Comparison of ENCODE assay signal across 13 cellular contexts in genomic region chr4:70749313-70749712, GRCh38. TPM values are rescaled to one million over a fixed set of nuclear protein-coding genes. Genes with fewer than 3 reads are reported as not detected.
A peak's percentile ranks its signal among the peaks of the same experiment; 100 is the strongest.
DNase-seq lines count a peak whose midpoint lies in the region; ATAC-seq and TF ChIP-seq lines count a peak whose summit lies in the region.
"Had no signal": no experiment of that assay in that cellular context is flagged by ENCODE, and none has a peak within 500 bp of the region (broad histone marks: within the 10 kb centered on the region; RNA-seq: fewer than 3 reads in every experiment).

No MANE protein-coding gene starts in this region.

- H3K4ac ChIP-seq in H9 (ENCODE audit: low read depth, low read length) = no peak overlapping the region

- no peaks in the 10 kb centered on the region for H3K23me2 ChIP-seq in H9 (ENCODE audit: insufficient read length, low read depth, low read length, poor library complexity, severe bottlenecking)

- H3K9me3 ChIP-seq in MG63 (no peaks in the 10 kb centered on the region), H9 (ENCODE audit: control insufficient read depth, low read depth, low read length) (no peaks in the 10 kb centered on the region)

- H2BK12ac ChIP-seq in H9 (ENCODE audit: insufficient read length, low read depth, low read length) = no peak overlapping the region

- H3K9me3 Mint-ChIP-seq in H9 = no peaks in the 10 kb centered on the region

- H3K4me2 ChIP-seq in H9 (ENCODE audit: insufficient read depth, insufficient read length, low read length) = no peak overlapping the region

- H4K91ac ChIP-seq in H9 (ENCODE audit: insufficient read length, low read depth, low read length) = no peak overlapping the region

- H3K23ac ChIP-seq in H9 (ENCODE audit: insufficient read length, low read depth, low read length) = no peak overlapping the region

- WGBS in H9 (ENCODE audit: extremely low coverage, insufficient read length, low lambda C conversion rate) = no CpG with 5 or more reads among the region's 1 CpG

- no peaks in the 10 kb centered on the region for H3K79me2 ChIP-seq in H9 (ENCODE audit: insufficient read depth, low read length)

- no peaks in the 10 kb centered on the region for H3K27me3 Mint-ChIP-seq in H9 (ENCODE audit: low read depth)
- H3K27me3 Mint-ChIP-seq: CD4-positive, alpha-beta memory T cell had no signal

- peaks cover 0 to 5% of the 10 kb centered on the region in 2 experiments; a peak in 2 of 4 replicates for H3K4me1 Mint-ChIP-seq in H9

- no peaks in the 10 kb centered on the region for H3K4me1 ChIP-seq in H9 (ENCODE audit: insufficient read depth, low read length)
- H3K4me1 ChIP-seq: foreskin keratinocyte had no signal

- no peak overlapping the region for H2BK20ac ChIP-seq in H9 (ENCODE audit: low read depth, low read length, poor library complexity, severe bottlenecking)

- no peak overlapping the region for H2BK15ac ChIP-seq in H9 (ENCODE audit: low read depth, low read length)

- no peak overlapping the region for H3T11ph ChIP-seq in H9 (ENCODE audit: low read length)

- DNase-seq in NCI-H1092 (lab: John Stamatoyannopoulos, UW) = no peak
- no peak for DNase-seq in COR-L47 (lab: John Stamatoyannopoulos, UW)
- no peak for DNase-seq in MG63
- no peak for DNase-seq in H9
- DNase-seq: activated naive CD4-positive, alpha-beta T cell; CD4-positive, alpha-beta memory T cell; foreskin keratinocyte; NCI-H2081 treated with DMSO at 0.1 percent for 48 hours had no signal

- H3K27ac Mint-ChIP-seq in H9 = no peak overlapping the region

- no peak overlapping the region for H2BK5ac ChIP-seq in H9 (ENCODE audit: insufficient read length, low read length)

- H2AK5ac ChIP-seq in H9 (ENCODE audit: insufficient read length, low read length) = no peak overlapping the region

- H3K27me3 ChIP-seq in MG63 (no peaks in the 10 kb centered on the region), H9 (ENCODE audit: insufficient read depth, low read length) (no peaks in the 10 kb centered on the region)
- H3K27me3 ChIP-seq: foreskin keratinocyte had no signal

- no peak overlapping the region for H3K18ac ChIP-seq in H9 (ENCODE audit: insufficient read length, low read depth, low read length)

- no peak overlapping the region for H4K5ac ChIP-seq in H9 (ENCODE audit: insufficient read length, low read depth, low read length)

- H3K4me3 Mint-ChIP-seq in H9 = no peak overlapping the region
- H3K4me3 Mint-ChIP-seq: CD4-positive, alpha-beta memory T cell had no signal

- H3K27ac ChIP-seq in H9 (ENCODE audit: insufficient read length, low read depth, low read length) = no peak overlapping the region
- H3K27ac ChIP-seq: coronary artery, foreskin keratinocyte had no signal

- H4K20me1 ChIP-seq in H9 (ENCODE audit: control insufficient read depth, insufficient read depth, insufficient read length) = no peaks in the 10 kb centered on the region

- TF ChIP-seq CTCF in H9 (conservative IDR thresholded peaks at IDR 0.05) = no peak

- no peak overlapping the region for H2AFZ ChIP-seq in H9 (ENCODE audit: low read length)

- H4K8ac ChIP-seq in H9 (replicated peaks; ENCODE audit: insufficient read length, low read depth, low read length) = no peak overlapping the region

- no peaks in the 10 kb centered on the region for H3K36me3 Mint-ChIP-seq in H9 (ENCODE audit: insufficient read depth in 1 of 3, low read depth in 3 of 3)
- H3K36me3 Mint-ChIP-seq: CD4-positive, alpha-beta memory T cell had no signal

- H3K36me3 ChIP-seq in MG63 = no peaks in the 10 kb centered on the region

- H3K9ac ChIP-seq in H9 (ENCODE audit: extremely low read depth, insufficient read length, low read length) = no peak overlapping the region

- no peak overlapping the region for H2BK120ac ChIP-seq in H9 (ENCODE audit: low read depth, low read length, poor library complexity, severe bottlenecking)

- ATAC-seq in GM18511 (IDR thresholded peaks at IDR 0.05; ENCODE audit: unreplicated experiment) = peak; percentile 88
- peak; percentile 77 for ATAC-seq in GM19467 (IDR thresholded peaks at IDR 0.05; ENCODE audit: unreplicated experiment)
- ATAC-seq in HG02885 (IDR thresholded peaks at IDR 0.05; ENCODE audit: poor library complexity, unreplicated experiment) = peak; percentile 88
- peak; percentile 83 for ATAC-seq in HG03575 (IDR thresholded peaks at IDR 0.05; ENCODE audit: extremely low read depth, insufficient number of reproducible peaks, low FRiP score, unreplicated experiment)
- ATAC-seq: foreskin keratinocyte had no signal

- H3K56ac ChIP-seq in H9 (ENCODE audit: insufficient read length, low read depth, low read length) = no peak overlapping the region

- no peaks in the 10 kb centered on the region for H3K79me1 ChIP-seq in H9 (ENCODE audit: insufficient read depth, low read depth, low read length, poor library complexity, severe bottlenecking)

- H3K14ac ChIP-seq in H9 (ENCODE audit: insufficient read depth, low read length) = no peak overlapping the region

- no peak overlapping the region for H3K4me3 ChIP-seq in MG63
- H3K4me3 ChIP-seq: coronary artery had no signal

RNA-seq across cellular contexts. Expression of gene RUFY3, which starts 27.5 kb away (rescaled TPM):
- 7.8 and 38.6 TPM in 2 replicates for total RNA-seq in MG63 (2014; rRNA removed; shearing (Covaris generic); ENCODE audit: low replicate concordance)
- 41.7 and 48.0 TPM in 2 replicates for total RNA-seq in H9 (2021)
